1 cellular context compared by ENCODE assay signal in the genomic region with DNA sequence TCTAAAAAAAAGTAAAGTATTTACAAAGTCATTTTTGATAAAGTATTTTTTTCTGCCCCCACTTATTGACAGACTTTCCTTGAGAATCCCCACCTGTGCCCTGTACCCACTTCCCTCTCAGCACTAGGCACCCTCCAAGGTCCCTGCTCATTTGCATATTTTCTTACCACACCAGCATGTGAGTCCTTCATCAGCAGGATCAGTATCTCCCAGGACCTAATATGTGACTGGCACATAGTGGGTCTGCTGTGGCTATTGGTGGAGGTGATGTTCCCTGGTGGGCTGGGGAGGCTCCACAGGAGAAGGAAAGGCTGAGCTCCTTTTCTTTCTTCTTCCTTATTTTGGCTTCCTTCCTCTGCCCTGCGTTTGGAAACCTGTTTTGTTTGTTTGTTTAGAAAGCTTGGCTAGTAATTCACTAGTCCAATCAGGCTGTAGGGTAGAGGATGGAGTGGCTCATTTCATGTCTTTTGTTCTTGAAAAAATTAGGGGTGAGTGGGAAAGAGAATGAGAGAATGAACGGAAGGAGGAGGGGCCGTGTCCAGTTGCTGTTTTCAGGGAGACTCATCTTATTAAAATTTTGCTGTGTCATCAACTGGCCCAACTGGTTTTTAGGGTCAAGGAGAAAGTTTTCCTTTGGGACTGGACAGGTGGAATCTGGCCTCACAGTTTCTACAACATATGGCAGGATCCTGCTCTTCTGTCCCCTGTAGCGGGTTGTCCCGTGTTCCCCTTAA.
TF ChIP-seq lines count a peak whose summit lies in the region.

No MANE protein-coding gene starts in this region.

TF ChIP-seq in IMR-90, 13 proteins besides CTCF, POLR2A, EP300 and RAD21:
- TF ChIP-seq CEBPB (IDR thresholded peaks at IDR 0.05; ENCODE audit: low read depth, low read length) (no peak), SMC3 (IDR thresholded peaks at IDR 0.05; ENCODE audit: low read depth, low read length) (no peak), CHD1 (IDR thresholded peaks at IDR 0.05; ENCODE audit: low read depth, low read length) (no peak), MAZ (IDR thresholded peaks at IDR 0.05; ENCODE audit: borderline replicate concordance, low read depth, low read length) (no peak), FOS (IDR thresholded peaks at IDR 0.05; ENCODE audit: low read depth, low read length) (no peak), NFE2L2 (IDR thresholded peaks at IDR 0.05; ENCODE audit: low read depth, low read length) (peak; percentile 81), RFX5 (IDR thresholded peaks at IDR 0.05; ENCODE audit: low read depth, low read length) (no peak), RCOR1 (IDR thresholded peaks at IDR 0.05; ENCODE audit: insufficient replicate concordance, low read length) (no peak), MAFK (IDR thresholded peaks at IDR 0.05; ENCODE audit: low read depth, low read length) (peak; percentile 91), MXI1 (IDR thresholded peaks at IDR 0.05; ENCODE audit: borderline replicate concordance, low read depth, low read length) (no peak)
- TF ChIP-seq, protein P1, sequence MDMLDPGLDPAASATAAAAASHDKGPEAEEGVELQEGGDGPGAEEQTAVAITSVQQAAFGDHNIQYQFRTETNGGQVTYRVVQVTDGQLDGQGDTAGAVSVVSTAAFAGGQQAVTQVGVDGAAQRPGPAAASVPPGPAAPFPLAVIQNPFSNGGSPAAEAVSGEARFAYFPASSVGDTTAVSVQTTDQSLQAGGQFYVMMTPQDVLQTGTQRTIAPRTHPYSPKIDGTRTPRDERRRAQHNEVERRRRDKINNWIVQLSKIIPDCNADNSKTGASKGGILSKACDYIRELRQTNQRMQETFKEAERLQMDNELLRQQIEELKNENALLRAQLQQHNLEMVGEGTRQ (IDR thresholded peaks at IDR 0.05; ENCODE audit: low read depth, low read length), result no peak
- TF ChIP-seq, protein P2, sequence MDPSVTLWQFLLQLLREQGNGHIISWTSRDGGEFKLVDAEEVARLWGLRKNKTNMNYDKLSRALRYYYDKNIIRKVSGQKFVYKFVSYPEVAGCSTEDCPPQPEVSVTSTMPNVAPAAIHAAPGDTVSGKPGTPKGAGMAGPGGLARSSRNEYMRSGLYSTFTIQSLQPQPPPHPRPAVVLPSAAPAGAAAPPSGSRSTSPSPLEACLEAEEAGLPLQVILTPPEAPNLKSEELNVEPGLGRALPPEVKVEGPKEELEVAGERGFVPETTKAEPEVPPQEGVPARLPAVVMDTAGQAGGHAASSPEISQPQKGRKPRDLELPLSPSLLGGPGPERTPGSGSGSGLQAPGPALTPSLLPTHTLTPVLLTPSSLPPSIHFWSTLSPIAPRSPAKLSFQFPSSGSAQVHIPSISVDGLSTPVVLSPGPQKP (IDR thresholded peaks at IDR 0.05; ENCODE audit: borderline replicate concordance, low read depth, low read length), result no peak
